In genomic region chr19:49864890-49865289, GRCh38 we compare ENCODE assay signal across 1 cellular context.
TF ChIP-seq lines count a peak whose summit lies in the region.

No MANE protein-coding gene starts in this region.

TF ChIP-seq in K562, 482 proteins besides CTCF, POLR2A, EP300 and RAD21:
- TF ChIP-seq HDAC2 (IDR thresholded peaks at IDR 0.05), result peak; percentile 84
- TF ChIP-seq TRIM28 (IDR thresholded peaks at IDR 0.05), result no peak
- peak; percentile 93 for TF ChIP-seq RBM25 (IDR thresholded peaks at IDR 0.05; ENCODE audit: low read depth, low read length, severe bottlenecking)
- TF ChIP-seq ZNF780A (CRISPR knock-in tag; IDR thresholded peaks at IDR 0.05), result 0 out of 2 replicates have a peak, but pooled peaks have one; percentile 56
- no peak for TF ChIP-seq RBM34 (IDR thresholded peaks at IDR 0.05; ENCODE audit: borderline replicate concordance, insufficient read depth, low read length)
- 0 out of 2 replicates have a peak, but pooled peaks have one; percentile 4 for TF ChIP-seq STAG1 (CRISPR knock-in tag; IDR thresholded peaks at IDR 0.05; ENCODE audit: borderline replicate concordance)
- TF ChIP-seq CHD4 (IDR thresholded peaks at IDR 0.05; ENCODE audit: insufficient read depth, insufficient replicate concordance, low read depth, low read length, poor library complexity, severe bottlenecking), result peak; percentile 91
- peak; percentile 28 to 52; a peak in 2 of 4 replicates for TF ChIP-seq RCOR1 (IDR thresholded peaks at IDR 0.05; ENCODE audit: borderline replicate concordance in 1 of 2, low read depth in 2 of 2, low read length in 2 of 2)
- no peak for TF ChIP-seq ZNF589 (CRISPR knock-in tag; IDR thresholded peaks at IDR 0.05; ENCODE audit: low read depth)
- TF ChIP-seq SMARCA5 (IDR thresholded peaks at IDR 0.05), result peak; percentile 83
- TF ChIP-seq, protein P1, sequence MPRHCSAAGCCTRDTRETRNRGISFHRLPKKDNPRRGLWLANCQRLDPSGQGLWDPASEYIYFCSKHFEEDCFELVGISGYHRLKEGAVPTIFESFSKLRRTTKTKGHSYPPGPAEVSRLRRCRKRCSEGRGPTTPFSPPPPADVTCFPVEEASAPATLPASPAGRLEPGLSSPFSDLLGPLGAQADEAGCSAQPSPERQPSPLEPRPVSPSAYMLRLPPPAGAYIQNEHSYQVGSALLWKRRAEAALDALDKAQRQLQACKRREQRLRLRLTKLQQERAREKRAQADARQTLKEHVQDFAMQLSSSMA (CRISPR knock-in tag; IDR thresholded peaks at IDR 0.05), result 0 out of 2 replicates have a peak, but pooled peaks have one; percentile 45
- TF ChIP-seq MAX (CRISPR knock-in tag; IDR thresholded peaks at IDR 0.05), result 0 out of 2 replicates have a peak, but pooled peaks have one; percentile 15
- no peak for TF ChIP-seq ZNF224 (CRISPR knock-in tag; IDR thresholded peaks at IDR 0.05)
- TF ChIP-seq PTBP1 (IDR thresholded peaks at IDR 0.05; ENCODE audit: low read depth, low read length), result 0 out of 2 replicates have a peak, but pooled peaks have one; percentile 41
- TF ChIP-seq CBX1 (IDR thresholded peaks at IDR 0.05; ENCODE audit: low read depth), result peak; percentile 67; the same call in 1 of the 2 replicates
- no peak for TF ChIP-seq NR4A1 (CRISPR knock-in tag; IDR thresholded peaks at IDR 0.05)
- no peak for TF ChIP-seq NR4A1 (tag; IDR thresholded peaks at IDR 0.05)
- 0 out of 2 replicates have a peak, but pooled peaks have one; percentile 54 for TF ChIP-seq HDGF (IDR thresholded peaks at IDR 0.05)
- peak in 1 of 2 experiments; percentile 56; a peak in 1 of 3 replicates for TF ChIP-seq CBX3 (IDR thresholded peaks at IDR 0.05; ENCODE audit: borderline replicate concordance in 1 of 2, low read length in 2 of 2)
- 0 out of 2 replicates have a peak, but pooled peaks have one; percentile 21 for TF ChIP-seq GTF2F1 (IDR thresholded peaks at IDR 0.05; ENCODE audit: low read depth, low read length)
- TF ChIP-seq KDM1A (IDR thresholded peaks at IDR 0.05), result peak; percentile 77 to 83
- peak; percentile 79 for TF ChIP-seq ADNP (tag; IDR thresholded peaks at IDR 0.05)
- TF ChIP-seq HNRNPH1 (optimal IDR thresholded peaks at IDR 0.05; ENCODE audit: low read depth, low read length), result no peak
- peak; percentile 3; the same call in 1 of the 2 replicates for TF ChIP-seq GATA2 (CRISPR knock-in tag; IDR thresholded peaks at IDR 0.05)
- TF ChIP-seq BCOR (IDR thresholded peaks at IDR 0.05), result peak; percentile 98
